1 cellular context compared by ENCODE assay signal in the genomic region with DNA sequence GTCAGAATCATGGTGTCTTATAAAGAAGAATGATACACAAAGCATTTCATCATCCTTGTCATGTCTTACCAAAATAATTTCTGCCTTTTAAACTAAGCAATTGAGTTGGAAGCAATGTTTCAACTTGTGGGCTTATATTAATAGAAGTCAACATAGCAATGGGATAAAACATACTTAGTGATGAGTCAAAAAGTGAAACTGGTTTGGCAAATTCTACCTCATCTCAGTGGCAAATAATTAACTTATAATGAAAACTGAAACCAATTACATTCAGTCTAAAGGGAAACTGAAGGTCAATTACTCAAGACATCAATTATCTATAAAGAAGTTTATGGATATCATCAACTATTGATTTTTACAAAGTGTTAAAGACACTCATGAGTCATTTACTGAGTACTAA.
TF ChIP-seq lines count a peak whose summit lies in the region.

No MANE protein-coding gene starts in this region.

TF ChIP-seq in GM12878, 131 proteins besides CTCF, POLR2A, EP300 and RAD21 (continued from another document):
- peak; percentile 33; the same call in 1 of the 2 replicates for TF ChIP-seq ZBTB40 (IDR thresholded peaks at IDR 0.05; ENCODE audit: borderline replicate concordance)
